In the genomic region with DNA sequence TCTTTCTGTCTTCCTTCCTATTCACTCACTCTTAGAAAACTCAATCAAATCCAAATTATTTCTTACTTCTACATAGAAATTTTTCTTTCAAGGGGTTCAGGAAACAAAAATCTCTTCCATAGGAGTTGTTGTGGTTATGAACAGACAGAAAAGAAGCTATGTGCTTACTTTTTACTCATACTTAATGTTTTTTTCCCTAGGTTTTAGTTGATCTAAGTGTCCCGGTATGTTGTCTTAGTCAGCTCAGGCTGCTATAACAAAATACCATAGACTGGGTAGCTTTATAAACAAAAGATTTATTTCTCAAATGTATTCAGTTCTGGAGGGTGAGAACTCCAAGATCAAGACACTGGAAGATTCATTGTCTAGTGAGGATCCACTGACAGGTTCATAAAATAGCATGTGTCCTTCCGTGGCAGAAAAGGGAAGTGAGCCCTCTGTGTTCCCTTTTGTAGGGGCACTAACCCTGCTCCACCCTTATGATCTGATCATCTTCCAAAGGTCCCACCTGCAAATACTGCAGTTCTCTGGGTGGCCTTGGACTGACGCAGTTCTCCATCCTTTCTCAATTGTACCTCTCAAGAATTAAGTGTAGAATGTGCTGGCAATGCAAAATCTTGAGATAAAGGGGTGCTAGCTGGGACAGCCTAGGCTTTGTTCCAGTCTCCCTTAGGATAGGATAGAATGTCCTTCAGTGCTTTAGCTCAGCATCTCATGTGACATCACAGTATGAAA, we compare ENCODE assay signal across 10 cellular contexts. TPM values are rescaled to one million over a fixed set of nuclear protein-coding genes. Genes with fewer than 3 reads are reported as not detected.
DNase-seq lines count a peak whose midpoint lies in the region; ATAC-seq and TF ChIP-seq lines count a peak whose summit lies in the region.
"Had no signal": no experiment of that assay in that cellular context is flagged by ENCODE, and none has a peak within 500 bp of the region (broad histone marks: within the 10 kb centered on the region; RNA-seq: fewer than 3 reads in every experiment).

No MANE protein-coding gene starts in this region.

- no peaks in the 10 kb centered on the region for H3K9me3 ChIP-seq in CD4-positive, alpha-beta T cell (ENCODE audit: control insufficient read depth, low read length)

- TF ChIP-seq CTCF in HFFc6 (IDR thresholded peaks at IDR 0.05) = no peak
- no peak for TF ChIP-seq CTCF in CD4-positive, alpha-beta T cell (IDR thresholded peaks at IDR 0.05)

- DNase-seq in HFFc6 (peak; percentile 67), NCI-H2227 treated with DMSO at 0.1 percent for 48 hours (lab: John Stamatoyannopoulos, UW) (no peak), NCI-H1436 treated with DMSO at 0.1 percent for 48 hours (lab: John Stamatoyannopoulos, UW) (no peak)
- DNase-seq in CD4-positive, alpha-beta T cell = no peak
- DNase-seq: activated naive CD4-positive, alpha-beta T cell; stimulated activated CD4-positive, alpha-beta T cell treated with anti-CD3 and anti-CD28 coated beads, Interleukin-4, amount 100 ng/mL, for 1 hour had no signal

- peaks cover 33% of the 10 kb centered on the region for H3K4me1 Mint-ChIP-seq in HFFc6 (ENCODE audit: low read depth)
- H3K4me1 Mint-ChIP-seq in dendritic cell treated with granulocyte-macrophage colony-stimulating factor and Interleukin-4, amounts not matched to agents 40 ng/mL and 50 ng/mL, for 4 days (ENCODE audit: low read depth) = peaks cover 21% of the 10 kb centered on the region
- H3K4me1 Mint-ChIP-seq in CD4-positive, alpha-beta T cell (ENCODE audit: low read depth) = no peaks in the 10 kb centered on the region

- peak; percentile 52 for ATAC-seq in GM18870 (IDR thresholded peaks at IDR 0.05; ENCODE audit: unreplicated experiment)
- ATAC-seq in HG03558 (IDR thresholded peaks at IDR 0.05; ENCODE audit: extremely low read depth, unreplicated experiment) = peak; percentile 50
- ATAC-seq in CD4-positive, alpha-beta T cell (ENCODE audit: poor library complexity) = no peak
- no peak for ATAC-seq in activated CD4-positive, CD25-positive, alpha-beta regulatory T cell treated with anti-CD3 and anti-CD28 coated beads, Interleukin-2, amount 50 U/mL, for 24 hours

- peaks cover 21% of the 10 kb centered on the region for H3K36me3 Mint-ChIP-seq in HFFc6 (ENCODE audit: low read depth)
- H3K36me3 Mint-ChIP-seq in dendritic cell treated with granulocyte-macrophage colony-stimulating factor and Interleukin-4, amounts not matched to agents 40 ng/mL and 50 ng/mL, for 4 days (ENCODE audit: low read depth) = no peaks in the 10 kb centered on the region
- H3K36me3 Mint-ChIP-seq in CD4-positive, alpha-beta T cell (ENCODE audit: low read depth) = no peaks in the 10 kb centered on the region

- peak overlapping the region; percentile 49 for H3K4me3 Mint-ChIP-seq in HFFc6
- no peak overlapping the region for H3K4me3 Mint-ChIP-seq in dendritic cell treated with granulocyte-macrophage colony-stimulating factor and Interleukin-4, amounts not matched to agents 40 ng/mL and 50 ng/mL, for 4 days
- H3K4me3 Mint-ChIP-seq in CD4-positive, alpha-beta T cell = no peak overlapping the region

- H3K27ac Mint-ChIP-seq in HFFc6 = peak overlapping the region; percentile 82
- peak overlapping the region; percentile 61 for H3K27ac Mint-ChIP-seq in dendritic cell treated with granulocyte-macrophage colony-stimulating factor and Interleukin-4, amounts not matched to agents 40 ng/mL and 50 ng/mL, for 4 days
- H3K27ac Mint-ChIP-seq in CD4-positive, alpha-beta T cell = no peak overlapping the region

- intact Hi-C loops in dendritic cell treated with granulocyte-macrophage colony-stimulating factor and Interleukin-4, amounts not matched to agents 40 ng/mL and 50 ng/mL, for 4 days (cut with micrococcal nuclease) = no loop called here
- intact Hi-C loops in CD4-positive, alpha-beta T cell (cut with DNase I, micrococcal nuclease) = no loop called here

- H3K9me3 Mint-ChIP-seq in HFFc6 = no peaks in the 10 kb centered on the region
- H3K9me3 Mint-ChIP-seq in dendritic cell treated with granulocyte-macrophage colony-stimulating factor and Interleukin-4, amounts not matched to agents 40 ng/mL and 50 ng/mL, for 4 days = no peaks in the 10 kb centered on the region
- H3K9me3 Mint-ChIP-seq in CD4-positive, alpha-beta T cell = no peaks in the 10 kb centered on the region

- CTCF ChIA-PET in CD4-positive, alpha-beta T cell (lab: Charles Lee) = no interaction called here

- H3K27me3 ChIP-seq in CD4-positive, alpha-beta T cell (ENCODE audit: control insufficient read depth, insufficient read depth, low read length) = no peaks in the 10 kb centered on the region

- no peak overlapping the region for H3K27ac ChIP-seq in CD4-positive, alpha-beta T cell (ENCODE audit: low read depth, low read length)

- POLR2A ChIA-PET in CD4-positive, alpha-beta T cell (lab: Charles Lee) = interaction anchor here (1.1 kb wide), 1 partner anchor 14 kb away, joined by 5 read pairs; a partner anchor contains a TSS

- H3K27me3 Mint-ChIP-seq in HFFc6 (ENCODE audit: insufficient read depth) = no peaks in the 10 kb centered on the region
- no peaks in the 10 kb centered on the region for H3K27me3 Mint-ChIP-seq in dendritic cell treated with granulocyte-macrophage colony-stimulating factor and Interleukin-4, amounts not matched to agents 40 ng/mL and 50 ng/mL, for 4 days
- H3K27me3 Mint-ChIP-seq in CD4-positive, alpha-beta T cell = no peaks in the 10 kb centered on the region

RNA-seq across cellular contexts. Expression of a gene that starts 14.4 kb away (rescaled TPM):
- total RNA-seq in HFFc6 (2021; fragmentation: NEBNext Ultra II Directional; extraction: Animal tissue kit (Norgen Biotek cat#: 25700)) = 10 to 100 TPM; 17.6 to 27.1 (median 23.0) TPM
- 10 to 100 TPM; 11.1 to 11.5 TPM for total RNA-seq in CD4-positive, alpha-beta T cell

Comparison
In these comparisons a context has a peak if more than half of its experiments do, and no peak if none do; other contexts are left out.
1. ATAC-seq: peak in GM18870 (single experiment) and HG03558 (single experiment); none in CD4-positive, alpha-beta T cell (single experiment) and activated CD4-positive, CD25-positive, alpha-beta regulatory T cell treated with anti-CD3 and anti-CD28 coated beads, Interleukin-2, amount 50 U/mL, for 24 hours (0 of 2).